ENCODE assay signal across 12 cellular contexts in the genomic region with DNA sequence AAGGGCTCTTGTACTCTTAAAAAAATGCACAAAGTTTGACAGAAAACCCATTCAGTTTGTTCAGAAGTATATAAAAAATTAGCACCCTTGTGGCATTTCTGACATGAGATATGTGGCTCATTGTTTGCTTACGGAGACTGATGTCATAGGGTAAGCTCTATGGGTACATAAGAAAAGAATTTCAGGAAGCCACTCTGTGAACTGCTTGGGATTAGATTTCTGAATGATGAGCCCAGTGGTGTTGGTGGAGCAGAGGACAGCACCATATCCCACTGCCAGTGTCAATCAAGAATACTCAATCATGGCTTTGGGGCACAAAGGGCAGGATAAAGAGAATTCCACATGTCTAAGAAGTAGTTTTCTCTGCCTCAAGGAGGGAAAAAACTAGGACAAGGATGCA.
DNase-seq lines count a peak whose midpoint lies in the region; ATAC-seq and TF ChIP-seq lines count a peak whose summit lies in the region.
"Had no signal": no experiment of that assay in that cellular context is flagged by ENCODE, and none has a peak within 500 bp of the region (broad histone marks: within the 10 kb centered on the region; RNA-seq: fewer than 3 reads in every experiment).

No MANE protein-coding gene starts in this region.

- peak; percentile 77 for ATAC-seq in RWPE2 (ENCODE audit: low read depth)
- ATAC-seq in GM19452 (IDR thresholded peaks at IDR 0.05; ENCODE audit: unreplicated experiment), result no peak
- ATAC-seq in HG03095 (IDR thresholded peaks at IDR 0.05; ENCODE audit: unreplicated experiment), result no peak
- ATAC-seq in HG02870 (IDR thresholded peaks at IDR 0.05; ENCODE audit: unreplicated experiment), result no peak
- ATAC-seq in heart left ventricle, result no peak
- ATAC-seq: left colon had no signal

- no peaks in the 10 kb centered on the region for H3K36me3 Mint-ChIP-seq in neural crest cell (ENCODE audit: low read depth)

- H3K27me3 ChIP-seq in RWPE2 (ENCODE audit: insufficient read depth, poor library complexity, severe bottlenecking) (no peaks in the 10 kb centered on the region), heart left ventricle (no peaks in the 10 kb centered on the region)
- H3K27me3 ChIP-seq: Peyer's patch had no signal

- DNase-seq in DMS53 (lab: John Stamatoyannopoulos, UW) (peak; percentile 49), RWPE2 (ENCODE audit: low spot score) (no peak), epithelial cell of prostate (ENCODE audit: low read depth, low spot score) (no peak), neural crest cell (ENCODE audit: low read depth, low spot score) (no peak), heart left ventricle (no peak)
- DNase-seq: activated CD4-positive, alpha-beta T cell treated with anti-CD3 and anti-CD28 coated beads, Interleukin-2, amount 50 U/mL, for 48 hours; left colon; Peyer's patch; stimulated activated CD4-positive, alpha-beta T cell treated with anti-CD3 and anti-CD28 coated beads, Interleukin-15, amount 100 ng/mL, for 24 hours had no signal

- peaks cover 23% of the 10 kb centered on the region for H3K4me1 Mint-ChIP-seq in neural crest cell

- H3K9me3 Mint-ChIP-seq in neural crest cell, result peaks cover 10% of the 10 kb centered on the region

- no peaks in the 10 kb centered on the region for H3K27me3 Mint-ChIP-seq in neural crest cell (ENCODE audit: low read depth)

- H3K4me3 Mint-ChIP-seq in neural crest cell, result no peak overlapping the region

- H3K4me3 ChIP-seq in RWPE2 (ENCODE audit: severe bottlenecking) (no peak overlapping the region), heart left ventricle (no peak overlapping the region)
- H3K4me3 ChIP-seq: Peyer's patch had no signal

- no peak overlapping the region for H3K27ac ChIP-seq in RWPE2 (ENCODE audit: poor library complexity, severe bottlenecking)
- peak overlapping the region; percentile 47 for H3K27ac ChIP-seq in epithelial cell of prostate
- H3K27ac ChIP-seq in heart left ventricle, result no peak overlapping the region
- H3K27ac ChIP-seq: Peyer's patch had no signal

- H3K9me3 ChIP-seq in RWPE2 (ENCODE audit: severe bottlenecking) (no peaks in the 10 kb centered on the region), heart left ventricle (no peaks in the 10 kb centered on the region)
- H3K9me3 ChIP-seq: Peyer's patch had no signal

- H3K36me3 ChIP-seq in RWPE2 (ENCODE audit: low read depth), result no peaks in the 10 kb centered on the region
- no peaks in the 10 kb centered on the region for H3K36me3 ChIP-seq in heart left ventricle
- H3K36me3 ChIP-seq: Peyer's patch had no signal

- TF ChIP-seq CTCF in RWPE2 (IDR thresholded peaks at IDR 0.05; ENCODE audit: poor library complexity, severe bottlenecking) (no peak), neural crest cell (conservative IDR thresholded peaks at IDR 0.05) (no peak), heart left ventricle (IDR thresholded peaks at IDR 0.05) (no peak)

- TF ChIP-seq POLR2A in heart left ventricle (IDR thresholded peaks at IDR 0.05), result no peak

- intact Hi-C loops in heart left ventricle (cut with DNase I), result no loop called here

- WGBS in heart left ventricle, 4 donors, result 83 to 96% (median 87%) methylated on average over 1 of the region's 1 CpG

- H3K4me1 ChIP-seq in RWPE2 (ENCODE audit: insufficient read depth, poor library complexity, severe bottlenecking) (no peaks in the 10 kb centered on the region), heart left ventricle (no peaks in the 10 kb centered on the region)
- H3K4me1 ChIP-seq: Peyer's patch had no signal

- H3K27ac Mint-ChIP-seq in neural crest cell (ENCODE audit: unreplicated experiment), result peak overlapping the region; percentile 36
